27 cellular contexts compared by ENCODE assay signal in the genomic region with DNA sequence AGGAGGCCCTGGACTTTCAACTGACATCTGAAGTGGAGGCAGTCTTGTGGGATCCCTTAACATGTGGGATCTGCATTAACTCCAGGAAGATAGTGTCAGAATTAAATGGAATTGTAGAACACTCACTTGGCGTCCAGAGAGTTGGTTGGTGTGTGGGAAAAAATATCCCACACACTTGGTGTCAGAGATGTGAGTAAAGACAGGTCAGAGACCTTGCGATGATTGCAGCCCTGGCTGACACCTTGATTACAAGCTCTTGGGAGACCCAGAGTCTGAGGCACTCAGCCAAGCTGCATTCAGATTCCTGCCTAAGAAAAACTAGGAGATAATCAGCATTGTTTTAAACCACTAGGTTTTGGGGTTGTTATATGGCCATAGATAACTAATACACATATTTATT. TPM values are rescaled to one million over a fixed set of nuclear protein-coding genes. Genes with fewer than 3 reads are reported as not detected.
DNase-seq lines count a peak whose midpoint lies in the region; ATAC-seq, FAIRE-seq and TF ChIP-seq lines count a peak whose summit lies in the region.
"Had no signal": no experiment of that assay in that cellular context is flagged by ENCODE, and none has a peak within 500 bp of the region (broad histone marks: within the 10 kb centered on the region; RNA-seq: fewer than 3 reads in every experiment).

No MANE protein-coding gene starts in this region.

- no peaks in the 10 kb centered on the region for H3K9me3 ChIP-seq in astrocyte (ENCODE audit: insufficient read depth, low read depth, low read length)
- H3K9me3 ChIP-seq: gastrocnemius medialis, tibial artery had no signal

- H3K4me2 ChIP-seq in astrocyte (ENCODE audit: low read length) = peak overlapping the region; percentile 62

- ATAC-seq in Right ventricle myocardium superior (ENCODE audit: poor library complexity) (peak; percentile 42), left cardiac atrium (no peak), left ventricle myocardium superior (peak; percentile 58), HG03108 (IDR thresholded peaks at IDR 0.05; ENCODE audit: unreplicated experiment) (no peak), HG02759 (IDR thresholded peaks at IDR 0.05; ENCODE audit: unreplicated experiment) (no peak)
- ATAC-seq: gastrocnemius medialis, HepG2, Panc1 had no signal

- intact Hi-C loops in Right ventricle myocardium superior (cut with DNase I) (no loop called here), left cardiac atrium (cut with DNase I) (loop anchor here in 1 of 2 donors (10.0 kb wide), 1 partner anchor 137 kb away; a partner anchor contains a TSS), left ventricle myocardium superior (cut with micrococcal nuclease) (no loop called here)

- no peak overlapping the region for H3K27ac Mint-ChIP-seq in astrocyte (ENCODE audit: unreplicated experiment)
- H3K27ac Mint-ChIP-seq: dendritic cell treated with granulocyte-macrophage colony-stimulating factor and Interleukin-4, amounts not matched to agents 40 ng/mL and 50 ng/mL, for 4 days had no signal

- H4K20me1 ChIP-seq in astrocyte (ENCODE audit: insufficient read depth, low read length) = no peaks in the 10 kb centered on the region

- no peaks in the 10 kb centered on the region for H3K27me3 Mint-ChIP-seq in astrocyte (ENCODE audit: low read depth, unreplicated experiment)
- H3K27me3 Mint-ChIP-seq: dendritic cell treated with granulocyte-macrophage colony-stimulating factor and Interleukin-4, amounts not matched to agents 40 ng/mL and 50 ng/mL, for 4 days had no signal

- FAIRE-seq in astrocyte (lab: Jason Lieb, UNC) = no peak
- FAIRE-seq: bronchial epithelial cell, endothelial cell of umbilical vein, HepG2, keratinocyte had no signal

- H3K36me3 Mint-ChIP-seq in astrocyte (ENCODE audit: low read depth, unreplicated experiment) = no peaks in the 10 kb centered on the region
- H3K36me3 Mint-ChIP-seq: CD14-positive monocyte had no signal

- peak overlapping the region; percentile 65 for H3K27ac ChIP-seq in astrocyte (ENCODE audit: low read depth, low read length)
- H3K27ac ChIP-seq: gastrocnemius medialis, tibial artery had no signal

- no peaks in the 10 kb centered on the region for H3K36me3 ChIP-seq in astrocyte (ENCODE audit: insufficient read depth, low read length)
- H3K36me3 ChIP-seq: gastrocnemius medialis, tibial artery had no signal

- DNase-seq in Right ventricle myocardium superior = no peak
- no peak for DNase-seq in left cardiac atrium
- peak; percentile 52 for DNase-seq in astrocyte (ENCODE audit: low read depth)
- no peak for DNase-seq in left ventricle myocardium superior
- DNase-seq in NCI-H187 (lab: John Stamatoyannopoulos, UW) = no peak
- DNase-seq in GDM1 (lab: John Stamatoyannopoulos, UW) = no peak
- DNase-seq: activated CD4-positive, alpha-beta T cell treated with anti-CD3 and anti-CD28 coated beads, Interleukin-2, amount 50 U/mL, for 1 hour; activated CD8-positive, alpha-beta memory T cell treated with anti-CD3 and anti-CD28 coated beads, Interleukin-2, amount 50 U/mL, for 48 hours; activated effector memory CD4-positive, alpha-beta T cell treated with anti-CD3 and anti-CD28 coated beads, Interleukin-2, amount 50 U/mL, for 16 hours; gastrocnemius medialis; NCI-H1417 treated with DMSO at 0.1 percent for 48 hours; NCI-H510A treated with DMSO at 0.1 percent for 48 hours; nucleus accumbens; stimulated activated CD4-positive, alpha-beta T cell treated with anti-CD3 and anti-CD28 coated beads, Interleukin-12 subunit alpha, Interleukin-12 subunit beta, amount 100 ng/mL, for 4 hours; stimulated activated CD4-positive, alpha-beta T cell treated with anti-CD3 and anti-CD28 coated beads, Interleukin-4, amount 100 ng/mL, for 4 hours; tibial artery had no signal

- H3K4me3 ChIP-seq in astrocyte (ENCODE audit: insufficient read depth, low read depth, low read length) = no peak overlapping the region
- H3K4me3 ChIP-seq: gastrocnemius medialis, tibial artery had no signal

- no peak for TF ChIP-seq CTCF in astrocyte (IDR thresholded peaks at IDR 0.05; ENCODE audit: insufficient read depth, low read depth, low read length)

- no peaks in the 10 kb centered on the region for H3K27me3 ChIP-seq in astrocyte (ENCODE audit: insufficient read depth, low read length)
- H3K27me3 ChIP-seq: tibial artery had no signal

- no peak overlapping the region for H3K9ac ChIP-seq in astrocyte (ENCODE audit: low read length)

- no peak overlapping the region for H3K4me3 Mint-ChIP-seq in astrocyte (ENCODE audit: unreplicated experiment)
- H3K4me3 Mint-ChIP-seq: activated naive CD8-positive, alpha-beta T cell treated with anti-CD3 and anti-CD28 coated beads, Interleukin-2, amount 50 U/mL, for 24 hours; CD14-positive monocyte; dendritic cell treated with granulocyte-macrophage colony-stimulating factor and Interleukin-4, amounts not matched to agents 40 ng/mL and 50 ng/mL, for 4 days had no signal

- H3K4me1 Mint-ChIP-seq in astrocyte (ENCODE audit: low read depth, unreplicated experiment) = peaks cover 22% of the 10 kb centered on the region

- no peak overlapping the region for H2AFZ ChIP-seq in astrocyte (ENCODE audit: low read depth, low read length)

- H3K79me2 ChIP-seq in astrocyte (ENCODE audit: insufficient read depth, low read length) = no peaks in the 10 kb centered on the region

- H3K9me3 Mint-ChIP-seq in astrocyte (ENCODE audit: unreplicated experiment) = no peaks in the 10 kb centered on the region
- H3K9me3 Mint-ChIP-seq: activated naive CD8-positive, alpha-beta T cell treated with anti-CD3 and anti-CD28 coated beads, Interleukin-2, amount 50 U/mL, for 24 hours; CD14-positive monocyte; dendritic cell treated with granulocyte-macrophage colony-stimulating factor and Interleukin-4, amounts not matched to agents 40 ng/mL and 50 ng/mL, for 4 days had no signal

- peaks cover 28% of the 10 kb centered on the region for H3K4me1 ChIP-seq in astrocyte (ENCODE audit: insufficient read depth, low read length)
- H3K4me1 ChIP-seq: gastrocnemius medialis had no signal

RNA-seq across cellular contexts. Expression of a gene that starts 7.2 kb away (rescaled TPM):
- total RNA-seq in Right ventricle myocardium superior (7.6 TPM), left cardiac atrium (1 to 10 TPM; 7.3 to 9.7 TPM), astrocyte (8.4 and 9.5 TPM in 2 replicates), left ventricle myocardium superior (7.9 TPM)

RNA-seq across cellular contexts. Expression of a gene that starts 28.5 kb away (rescaled TPM):
- total RNA-seq in Right ventricle myocardium superior (4.9 TPM), left cardiac atrium (10 to 100 TPM; 12.4 to 13.3 TPM), astrocyte (3.2 and 4.1 TPM in 2 replicates), left ventricle myocardium superior (5.5 TPM)
- total RNA-seq: endothelial cell of umbilical vein, HepG2, myocyte had no signal

Comparison
In these comparisons a context has a peak if more than half of its experiments do, and no peak if none do; other contexts are left out.
1. ATAC-seq: peak in Right ventricle myocardium superior (single experiment) and left ventricle myocardium superior (single experiment); none in left cardiac atrium (0 of 2), HG03108 (single experiment) and HG02759 (single experiment).